In the genomic region with DNA sequence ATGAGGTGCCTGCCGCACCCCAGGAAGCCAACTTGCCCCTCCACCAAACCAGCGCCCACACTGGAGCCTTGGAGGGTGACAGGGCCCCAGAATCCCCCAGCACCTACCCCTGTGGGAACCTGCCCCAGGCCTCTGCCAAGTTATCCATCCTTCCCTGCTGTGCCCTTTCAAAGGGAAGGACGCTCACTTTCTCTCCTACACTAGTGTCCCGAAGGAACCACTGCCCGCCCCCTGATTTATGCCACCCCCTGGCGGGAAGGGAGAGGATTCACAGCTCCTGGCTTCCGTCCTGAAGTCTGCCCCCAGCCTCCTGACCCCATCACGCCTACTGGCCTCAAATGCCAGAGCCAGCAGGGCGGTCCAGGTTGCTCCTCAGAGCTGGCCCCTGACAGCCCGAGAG, we compare ENCODE assay signal across 9 cellular contexts. TPM values are rescaled to one million over a fixed set of nuclear protein-coding genes. Genes with fewer than 3 reads are reported as not detected.
DNase-seq lines count a peak whose midpoint lies in the region; ATAC-seq, FAIRE-seq and TF ChIP-seq lines count a peak whose summit lies in the region.
"Had no signal": no experiment of that assay in that cellular context is flagged by ENCODE, and none has a peak within 500 bp of the region (broad histone marks: within the 10 kb centered on the region; RNA-seq: fewer than 3 reads in every experiment).

No MANE protein-coding gene starts in this region.

- no peak overlapping the region for H4K8ac ChIP-seq in trophoblast cell (ENCODE audit: low read depth, low read length)

- no peak overlapping the region for H2BK120ac ChIP-seq in trophoblast cell (ENCODE audit: insufficient read depth, low read length, poor library complexity)

- no peak overlapping the region for H4K91ac ChIP-seq in trophoblast cell (ENCODE audit: low read depth, low read length)

- TF ChIP-seq CTCF in GM12864 (IDR thresholded peaks at IDR 0.05; ENCODE audit: low read depth, low read length, missing control alignments), result peak; percentile 49
- TF ChIP-seq CTCF in OCI-LY1 (IDR thresholded peaks at IDR 0.05; ENCODE audit: low read length), result peak; percentile 45
- TF ChIP-seq CTCF in endothelial cell of umbilical vein (IDR thresholded peaks at IDR 0.05; ENCODE audit: extremely low read depth in 1 of 2, insufficient read depth in 1 of 2, low read depth in 1 of 2, low read length in 2 of 2), result peak; percentile 37 to 54

- DNase-seq in GM12864 (ENCODE audit: low read depth) (no peak), endothelial cell of umbilical vein (ENCODE audit: low read depth, low spot score) (no peak), trophoblast cell (peak; percentile 76 to 94), NCI-H2171 treated with DMSO at 0.1 percent for 48 hours (lab: John Stamatoyannopoulos, UW) (no peak), NCI-H1436 (lab: John Stamatoyannopoulos, UW) (no peak)

- peak; percentile 28 for FAIRE-seq in endothelial cell of umbilical vein (lab: Jason Lieb, UNC)

- no peak overlapping the region for H4K12ac ChIP-seq in trophoblast cell (ENCODE audit: low read depth, low read length)

- H3K79me1 ChIP-seq in trophoblast cell (ENCODE audit: low read length), result no peaks in the 10 kb centered on the region

- no peak for TF ChIP-seq POLR2A in endothelial cell of umbilical vein (IDR thresholded peaks at IDR 0.05; ENCODE audit: low read depth, low read length)

- H3K4ac ChIP-seq in trophoblast cell (ENCODE audit: low read depth, low read length), result no peak overlapping the region

- H3K9me1 ChIP-seq in endothelial cell of umbilical vein (replicated peaks; ENCODE audit: control insufficient read depth, extremely low read depth, insufficient read depth, low read length), result no peaks in the 10 kb centered on the region

- H2BK5ac ChIP-seq in trophoblast cell (ENCODE audit: low read depth, low read length, poor library complexity), result no peak overlapping the region

- ATAC-seq in HG03565 (IDR thresholded peaks at IDR 0.05; ENCODE audit: unreplicated experiment) (no peak), GM21737 (IDR thresholded peaks at IDR 0.05; ENCODE audit: unreplicated experiment) (no peak)
- ATAC-seq: right lobe of liver had no signal

- H3K23ac ChIP-seq in trophoblast cell (ENCODE audit: low read length), result no peak overlapping the region

- POLR2A ChIA-PET in endothelial cell of umbilical vein (lab: Charles Lee), result no interaction called here

- no peak overlapping the region for H3K18ac ChIP-seq in trophoblast cell (ENCODE audit: low read length)

- H3K36me3 ChIP-seq in OCI-LY1 (ENCODE audit: insufficient read depth, low read length) (no peaks in the 10 kb centered on the region), endothelial cell of umbilical vein (ENCODE audit: control insufficient read depth in 2 of 2, extremely low read depth in 1 of 2, insufficient read depth in 2 of 2, low read length in 2 of 2) (no peaks in the 10 kb centered on the region), trophoblast cell (ENCODE audit: control insufficient read depth in 1 of 2, insufficient read depth in 2 of 2, low read length in 2 of 2) (no peaks in the 10 kb centered on the region)
- H3K36me3 ChIP-seq: right lobe of liver had no signal

- H3K27me3 ChIP-seq in OCI-LY1 (ENCODE audit: insufficient read depth, low read length) (no peaks in the 10 kb centered on the region), endothelial cell of umbilical vein (ENCODE audit: control insufficient read depth in 2 of 2, insufficient read depth in 2 of 2, low read length in 2 of 2) (peaks cover 0 to 3% of the 10 kb centered on the region in 2 experiments), trophoblast cell (ENCODE audit: insufficient read depth, low read length) (no peaks in the 10 kb centered on the region)
- H3K27me3 ChIP-seq: right lobe of liver had no signal

- WGBS in trophoblast cell (ENCODE audit: extremely low coverage, insufficient coverage, insufficient read length), result no CpG with 5 or more reads among the region's 10 CpGs

- H3K79me2 ChIP-seq in OCI-LY1 (ENCODE audit: insufficient read depth, low read length), result no peaks in the 10 kb centered on the region
- H3K79me2 ChIP-seq in endothelial cell of umbilical vein (ENCODE audit: control insufficient read depth, insufficient read depth, low read length), result no peaks in the 10 kb centered on the region
- H3K79me2 ChIP-seq in trophoblast cell (ENCODE audit: control insufficient read depth, insufficient read depth, low read length, poor library complexity), result no peaks in the 10 kb centered on the region

- H3K9me2 ChIP-seq in OCI-LY1 (ENCODE audit: low read depth, low read length), result no peaks in the 10 kb centered on the region

- H3K9ac ChIP-seq in OCI-LY1 (ENCODE audit: low read length), result no peak overlapping the region
- H3K9ac ChIP-seq in endothelial cell of umbilical vein (replicated peaks; ENCODE audit: extremely low read depth, insufficient read depth, low read length), result no peak overlapping the region
- H3K9ac ChIP-seq in trophoblast cell (ENCODE audit: low read length), result no peak overlapping the region

- H3K9me3 ChIP-seq in OCI-LY1 (ENCODE audit: low read length) (no peaks in the 10 kb centered on the region), endothelial cell of umbilical vein (replicated peaks; ENCODE audit: control insufficient read depth, insufficient read depth, low read length) (no peaks in the 10 kb centered on the region), trophoblast cell (ENCODE audit: insufficient read depth, low read depth, low read length) (peaks cover 2% of the 10 kb centered on the region)
- H3K9me3 ChIP-seq: right lobe of liver had no signal

- H2AK5ac ChIP-seq in trophoblast cell (ENCODE audit: low read length), result no peak overlapping the region

- CTCF ChIA-PET in endothelial cell of umbilical vein (lab: Charles Lee), result interaction anchor here (0.6 to 3.0 kb wide), 14 partner anchors 13 to 729 kb away, joined by 3 to 29 read pairs (median 4); partner anchors contain the start of gene TRAPPC5

- no peaks in the 10 kb centered on the region for H4K20me1 ChIP-seq in OCI-LY1 (ENCODE audit: insufficient read depth, low read length)
- H4K20me1 ChIP-seq in endothelial cell of umbilical vein (replicated peaks; ENCODE audit: control insufficient read depth, extremely low read depth, insufficient read depth, low read length), result no peaks in the 10 kb centered on the region

- H3K27ac ChIP-seq in OCI-LY1 (ENCODE audit: low read depth, low read length, poor library complexity, severe bottlenecking) (no peak overlapping the region), endothelial cell of umbilical vein (ENCODE audit: insufficient read depth, low read depth, low read length) (no peak overlapping the region), trophoblast cell (ENCODE audit: low read depth, low read length) (no peak overlapping the region)
- H3K27ac ChIP-seq: right lobe of liver had no signal

- H3K4me1 ChIP-seq in OCI-LY1 (ENCODE audit: insufficient read depth, low read length, severe bottlenecking) (peaks cover 14% of the 10 kb centered on the region), endothelial cell of umbilical vein (ENCODE audit: control insufficient read depth, extremely low read depth, insufficient read depth, low read length) (peaks cover 11% of the 10 kb centered on the region), trophoblast cell (ENCODE audit: control insufficient read depth in 1 of 2, insufficient read depth in 2 of 2, low read length in 2 of 2) (peaks cover 8 to 9% of the 10 kb centered on the region in 2 experiments)
- H3K4me1 ChIP-seq: right lobe of liver had no signal

- no peak overlapping the region for H2BK12ac ChIP-seq in trophoblast cell (ENCODE audit: low read length)

- H3K4me3 ChIP-seq in GM12864 (ENCODE audit: low read depth, low read length) (no peak overlapping the region), OCI-LY1 (ENCODE audit: low read depth, low read length, poor library complexity, severe bottlenecking) (no peak overlapping the region), endothelial cell of umbilical vein (replicated peaks in 1 of 3; ENCODE audit: insufficient read depth in 1 of 3, low read depth in 1 of 3, low read length in 3 of 3) (no peak overlapping the region), trophoblast cell (ENCODE audit: low read depth, low read length) (no peak overlapping the region)
- H3K4me3 ChIP-seq: right lobe of liver had no signal

- no peak overlapping the region for H3K4me2 ChIP-seq in OCI-LY1 (ENCODE audit: low read length)
- H3K4me2 ChIP-seq in endothelial cell of umbilical vein (ENCODE audit: insufficient read depth, low read length), result no peak overlapping the region
- no peak overlapping the region for H3K4me2 ChIP-seq in trophoblast cell (ENCODE audit: low read length)

- dilution Hi-C loops in endothelial cell of umbilical vein (cut with MboI; ENCODE audit: extremely low pct_ligation_motif_present, low sequenced_read_pairs), result no loop called here

- intact Hi-C loops in endothelial cell of umbilical vein (cut with micrococcal nuclease), result loop anchor here (5.0 kb wide), 2 partner anchors 41 to 264 kb away; partner anchors contain the start of gene PRR36

- no peaks in the 10 kb centered on the region for H3F3A ChIP-seq in OCI-LY1 (ENCODE audit: insufficient read depth, low read length)

- no peak overlapping the region for H3K14ac ChIP-seq in trophoblast cell (ENCODE audit: low read length)

- H2AFZ ChIP-seq in OCI-LY1 (ENCODE audit: low read length) (no peak overlapping the region), endothelial cell of umbilical vein (ENCODE audit: low read depth, low read length) (no peak overlapping the region), trophoblast cell (ENCODE audit: insufficient read depth, low read length, poor library complexity) (no peak overlapping the region)

- no TSS peak for BruUV-seq in endothelial cell of umbilical vein (replicated peaks; lab: Mats Ljungman, UMichigan)

RNA-seq across cellular contexts. Expression of gene EVI5L, which starts 1.4 kb away (rescaled TPM):
- total RNA-seq in endothelial cell of umbilical vein, result 13.5 and 18.3 TPM in 2 replicates
- 11.9 and 15.8 TPM in 2 replicates for polyA plus RNA-seq in endothelial cell of umbilical vein
- polyA plus RNA-seq in endothelial cell of umbilical vein (2011; cell fraction: cytosol; rRNA removed), result 9.3 and 10.3 TPM in 2 replicates
- polyA plus RNA-seq in endothelial cell of umbilical vein (2011; cell fraction: nucleus; rRNA removed), result 14.7 and 18.5 TPM in 2 replicates
- polyA plus RNA-seq in endothelial cell of umbilical vein (2012), result 10.3 and 17.7 TPM in 2 replicates
- polyA minus RNA-seq in endothelial cell of umbilical vein, result 14.3 and 23.8 TPM in 2 replicates
- 7.0 TPM for polyA minus RNA-seq in endothelial cell of umbilical vein (2011; cell fraction: cytosol; rRNA and poly(A)+ RNA removed)
- polyA minus RNA-seq in endothelial cell of umbilical vein (2011; cell fraction: nucleus; rRNA and poly(A)+ RNA removed), result 8.7 and 9.9 TPM in 2 replicates
- 7.0 and 7.3 TPM in 2 replicates for polyA plus RNA-seq in trophoblast cell (2013)

RNA-seq across cellular contexts. Expression of gene PRR36, which starts 42.7 kb away (rescaled TPM):
- not detected in 2 replicates for total RNA-seq in endothelial cell of umbilical vein
- 0.05 TPM in 1 of 2 replicates, not detected in the other for polyA plus RNA-seq in endothelial cell of umbilical vein
- polyA plus RNA-seq in endothelial cell of umbilical vein (2011; cell fraction: cytosol; rRNA removed), result 0.01 TPM in 1 of 2 replicates, not detected in the other
- 0.03 TPM in 1 of 2 replicates, not detected in the other for polyA plus RNA-seq in endothelial cell of umbilical vein (2011; cell fraction: nucleus; rRNA removed)
- polyA plus RNA-seq in endothelial cell of umbilical vein (2012), result 0.05 TPM in 1 of 2 replicates, not detected in the other
- polyA minus RNA-seq in endothelial cell of umbilical vein, result not detected in 2 replicates
- not detected for polyA minus RNA-seq in endothelial cell of umbilical vein (2011; cell fraction: cytosol; rRNA and poly(A)+ RNA removed)
- not detected in 2 replicates for polyA minus RNA-seq in endothelial cell of umbilical vein (2011; cell fraction: nucleus; rRNA and poly(A)+ RNA removed)
- polyA plus RNA-seq in trophoblast cell (2013), result 0.94 and 1.00 TPM in 2 replicates

RNA-seq across cellular contexts. Expression of gene LRRC8E, which starts 56.9 kb away (rescaled TPM):
- 1.6 and 1.8 TPM in 2 replicates for total RNA-seq in endothelial cell of umbilical vein
- 1.1 and 1.3 TPM in 2 replicates for polyA plus RNA-seq in endothelial cell of umbilical vein
- 0.75 and 0.87 TPM in 2 replicates for polyA plus RNA-seq in endothelial cell of umbilical vein (2011; cell fraction: cytosol; rRNA removed)
- 0.71 and 1.2 TPM in 2 replicates for polyA plus RNA-seq in endothelial cell of umbilical vein (2011; cell fraction: nucleus; rRNA removed)
- polyA plus RNA-seq in endothelial cell of umbilical vein (2012), result 2.2 and 2.4 TPM in 2 replicates
- polyA minus RNA-seq in endothelial cell of umbilical vein, result 2.1 and 3.2 TPM in 2 replicates
- polyA minus RNA-seq in endothelial cell of umbilical vein (2011; cell fraction: cytosol; rRNA and poly(A)+ RNA removed), result 5.0 TPM
- 0.87 and 1.2 TPM in 2 replicates for polyA minus RNA-seq in endothelial cell of umbilical vein (2011; cell fraction: nucleus; rRNA and poly(A)+ RNA removed)
- 2.3 and 2.4 TPM in 2 replicates for polyA plus RNA-seq in trophoblast cell (2013)

Comparison
In these comparisons a context has a peak if more than half of its experiments do, and no peak if none do; other contexts are left out.
1. DNase-seq: peak in trophoblast cell (2 of 2); none in GM12864 (single experiment), endothelial cell of umbilical vein (single experiment), NCI-H2171 treated with DMSO at 0.1 percent for 48 hours (single experiment) and NCI-H1436 (single experiment).
2. Peak in every context shown above with its lines, with median percentiles within 50 percentile points of each other: CTCF ChIP-seq.